Comparison of ENCODE assay signal across 18 cellular contexts in genomic region chr12:112711507-112711906, GRCh38.
DNase-seq lines count a peak whose midpoint lies in the region; ATAC-seq and TF ChIP-seq lines count a peak whose summit lies in the region.
"Had no signal": no experiment of that assay in that cellular context is flagged by ENCODE, and none has a peak within 500 bp of the region (broad histone marks: within the 10 kb centered on the region; RNA-seq: fewer than 3 reads in every experiment).

No MANE protein-coding gene starts in this region.

- 0 out of 2 replicates have a peak, but pooled peaks cover 14% of the 10 kb centered on the region for H3K9me2 ChIP-seq in GM23338 (ENCODE audit: insufficient read depth)

- H3K9ac ChIP-seq in SK-N-MC (ENCODE audit: insufficient read length): no peak overlapping the region
- H3K9ac ChIP-seq: BLaER1 treated with 17β-estradiol and CSF1 and Interleukin-3, amounts not matched to agents 10 nM and 100 nM; GM23248 had no signal

- DNase-seq in GM23338 (ENCODE audit: low spot score): no peak
- DNase-seq in SK-N-MC (ENCODE audit: low read depth, low spot score): no peak
- peak; percentile 4 for DNase-seq in kidney tubule cell (ENCODE audit: low spot score)
- no peak for DNase-seq in GM19238 (ENCODE audit: insufficient read length, low spot score)
- DNase-seq in T-helper 1 cell: no peak
- DNase-seq in NCI-H2227 (lab: John Stamatoyannopoulos, UW; ENCODE audit: unreplicated experiment): no peak
- DNase-seq: CD8-positive, alpha-beta T cell; DMS 273 treated with DMSO at 0.1 percent for 48 hours; DMS53; DND-41; EL; GM23248; HFFc6; IMR-90 had no signal

- H3K4me3 ChIP-seq in GM23338: no peak overlapping the region
- H3K4me3 ChIP-seq in SK-N-MC: no peak overlapping the region; the same call in 1 of the 2 replicates
- H3K4me3 ChIP-seq: BLaER1 treated with 17β-estradiol and CSF1 and Interleukin-3, amounts not matched to agents 10 nM and 100 nM; GM12878; GM23248 had no signal

- no peaks in the 10 kb centered on the region for H3K36me3 Mint-ChIP-seq in GM23338 (ENCODE audit: low read depth)
- H3K36me3 Mint-ChIP-seq: CD8-positive, alpha-beta T cell had no signal

- no peak overlapping the region for H3K4me2 ChIP-seq in GM23338
- H3K4me2 ChIP-seq: BLaER1 treated with 17β-estradiol and CSF1 and Interleukin-3, amounts not matched to agents 10 nM and 100 nM had no signal

- no peaks in the 10 kb centered on the region for H3K9me3 ChIP-seq in SK-N-MC (ENCODE audit: low read depth, low read length)
- H3K9me3 ChIP-seq: BLaER1 treated with 17β-estradiol and CSF1 and Interleukin-3, amounts not matched to agents 10 nM and 100 nM had no signal

- peaks cover 12% of the 10 kb centered on the region for H3K4me1 Mint-ChIP-seq in GM23338
- H3K4me1 Mint-ChIP-seq: B cell had no signal

- peak overlapping the region; percentile 87; the same call in 1 of the 2 replicates for H2AFZ ChIP-seq in GM23338
- H2AFZ ChIP-seq: GM23248 had no signal

- ATAC-seq in GM23338: peak; percentile 32; the same call in 1 of the 3 replicates
- ATAC-seq: CD8-positive, alpha-beta T cell; GM12878; HCT116 had no signal

- H3K27ac ChIP-seq in GM23338 (ENCODE audit: low read depth): no peak overlapping the region
- peak overlapping the region; percentile 70 for H3K27ac ChIP-seq in SK-N-MC
- H3K27ac ChIP-seq: BLaER1 treated with 17β-estradiol and CSF1 and Interleukin-3, amounts not matched to agents 10 nM and 100 nM; GM23248 had no signal

- no peak overlapping the region for H3K4me3 Mint-ChIP-seq in GM23338
- H3K4me3 Mint-ChIP-seq: B cell; CD8-positive, alpha-beta T cell; HFFc6 had no signal

- H3K27me3 ChIP-seq in GM23338 (ENCODE audit: insufficient read depth): no peaks in the 10 kb centered on the region
- H3K27me3 ChIP-seq: BLaER1 treated with 17β-estradiol and CSF1 and Interleukin-3, amounts not matched to agents 10 nM and 100 nM had no signal

- H3K36me3 ChIP-seq in GM23338 (ENCODE audit: insufficient read depth): no peaks in the 10 kb centered on the region
- H3K36me3 ChIP-seq in SK-N-MC (ENCODE audit: insufficient read depth, low read length): no peaks in the 10 kb centered on the region
- H3K36me3 ChIP-seq: BLaER1 treated with 17β-estradiol and CSF1 and Interleukin-3, amounts not matched to agents 10 nM and 100 nM had no signal

- H3K79me2 ChIP-seq in GM23338 (replicated peaks; ENCODE audit: insufficient read depth): no peaks in the 10 kb centered on the region

- no peaks in the 10 kb centered on the region; the same call in 2 of the 3 replicates for H3K9me3 Mint-ChIP-seq in GM23338
- H3K9me3 Mint-ChIP-seq: CD8-positive, alpha-beta T cell had no signal

- no peak for TF ChIP-seq CTCF in GM23338 (conservative IDR thresholded peaks at IDR 0.05; ENCODE audit: low read depth in 2 of 2)

- peaks cover 4% of the 10 kb centered on the region for H3K27me3 Mint-ChIP-seq in GM23338 (ENCODE audit: insufficient read depth, low read depth, poor library complexity)

- H3K27ac Mint-ChIP-seq in GM23338: no peak overlapping the region
- H3K27ac Mint-ChIP-seq: B cell; CD8-positive, alpha-beta T cell; HFFc6 had no signal

- 0 out of 2 replicates have a peak, but pooled peaks cover 5% of the 10 kb centered on the region for H3K4me1 ChIP-seq in GM23338 (ENCODE audit: insufficient read depth)

- H4K20me1 ChIP-seq in GM23338 (replicated peaks; ENCODE audit: insufficient read depth): no peaks in the 10 kb centered on the region
- H4K20me1 ChIP-seq: BLaER1 treated with 17β-estradiol and CSF1 and Interleukin-3, amounts not matched to agents 10 nM and 100 nM had no signal

- H3F3A ChIP-seq in GM23338 (replicated peaks; ENCODE audit: low read depth): no peaks in the 10 kb centered on the region

TF ChIP-seq in GM23338, 12 proteins besides CTCF, POLR2A, EP300 and RAD21:
- TF ChIP-seq ZNF114 (CRISPR knock-in tag; IDR thresholded peaks at IDR 0.05): no peak
TF ChIP-seq in GM23338: peak in this region for 0.
